In the genomic region with DNA sequence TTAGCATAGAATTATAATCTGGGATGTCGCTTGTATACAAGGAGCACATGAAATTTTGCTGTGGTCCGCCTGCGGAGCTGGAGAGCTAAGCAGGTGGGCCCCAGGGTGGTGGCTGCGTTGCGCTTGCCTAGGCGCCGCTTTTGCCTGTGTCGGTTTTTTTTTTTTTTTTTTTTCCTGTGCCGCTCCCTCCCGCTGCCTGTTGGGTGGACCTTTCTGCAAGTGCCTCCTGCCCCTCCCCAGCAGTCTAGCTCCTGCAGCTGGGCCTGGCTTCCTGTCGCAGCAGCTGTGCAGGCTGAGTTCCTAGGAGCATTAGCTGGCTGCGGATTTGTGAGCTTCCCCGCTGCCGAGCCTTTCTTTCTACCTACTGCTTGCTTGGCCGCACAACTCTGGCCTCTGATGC, we compare ENCODE assay signal across 15 cellular contexts. TPM values are rescaled to one million over a fixed set of nuclear protein-coding genes. Genes with fewer than 3 reads are reported as not detected.
DNase-seq lines count a peak whose midpoint lies in the region; ATAC-seq, FAIRE-seq and TF ChIP-seq lines count a peak whose summit lies in the region.
"Had no signal": no experiment of that assay in that cellular context is flagged by ENCODE, and none has a peak within 500 bp of the region (broad histone marks: within the 10 kb centered on the region; RNA-seq: fewer than 3 reads in every experiment).

No MANE protein-coding gene starts in this region.

- no peaks in the 10 kb centered on the region for H3K4me1 Mint-ChIP-seq in glutamatergic neuron (ENCODE audit: low read depth, unreplicated experiment)

- FAIRE-seq in GM12892 (lab: Jason Lieb, UNC): no peak

- peak; percentile 78 for ATAC-seq in GM21576 (IDR thresholded peaks at IDR 0.05; ENCODE audit: unreplicated experiment)
- ATAC-seq: gastroesophageal sphincter had no signal

- no peak overlapping the region for H3K4me3 Mint-ChIP-seq in glutamatergic neuron (ENCODE audit: unreplicated experiment)

- no peak for TF ChIP-seq CTCF in GM10266 (IDR thresholded peaks at IDR 0.05; ENCODE audit: control insufficient read depth, insufficient read depth, low read depth, missing control alignments)
- TF ChIP-seq CTCF in glutamatergic neuron (IDR thresholded peaks at IDR 0.05; ENCODE audit: partially characterized antibody, unreplicated experiment): no peak

- TF ChIP-seq POLR2A in GM12892 (IDR thresholded peaks at IDR 0.05; ENCODE audit: low read depth, low read length): no peak

- DNase-seq in GM12892 (ENCODE audit: insufficient read length) (peak; percentile 16), Kasumi-1 (lab: John Stamatoyannopoulos, UW) (peak; percentile 95), UCSD-AML1 (lab: John Stamatoyannopoulos, UW; ENCODE audit: unreplicated experiment) (peak; percentile 51), NCI-H2196 (lab: John Stamatoyannopoulos, UW; ENCODE audit: unreplicated experiment) (no peak), GM10266 (ENCODE audit: extremely low spot score) (no peak), glutamatergic neuron (no peak)
- DNase-seq in central memory CD4-positive, alpha-beta T cell: no peak
- DNase-seq: activated T-cell treated with anti-CD3 and anti-CD28 coated beads for 4 hours; COR-L47; midbrain; stimulated activated naive CD4-positive, alpha-beta T cell; T-helper 1 cell had no signal

- no peak overlapping the region for H3K27ac Mint-ChIP-seq in glutamatergic neuron (ENCODE audit: unreplicated experiment)

- H3K36me3 Mint-ChIP-seq in glutamatergic neuron (ENCODE audit: unreplicated experiment): no peaks in the 10 kb centered on the region

- H3K9me3 Mint-ChIP-seq in glutamatergic neuron (ENCODE audit: unreplicated experiment): no peaks in the 10 kb centered on the region

- no peaks in the 10 kb centered on the region for H3K27me3 Mint-ChIP-seq in glutamatergic neuron (ENCODE audit: unreplicated experiment)

RNA-seq across cellular contexts. Expression of gene PYHIN1, which starts 20.6 kb away (rescaled TPM):
- polyA plus RNA-seq in GM12892 (2012; ENCODE audit: missing spikeins): 1.2 TPM
- total RNA-seq in glutamatergic neuron (ENCODE audit: unreplicated experiment): not detected
- total RNA-seq: cerebellum had no signal

RNA-seq across cellular contexts. Expression of gene IFI16, which starts 57.8 kb away (rescaled TPM):
- 184 TPM for polyA plus RNA-seq in GM12892 (2012; ENCODE audit: missing spikeins)
- total RNA-seq in glutamatergic neuron (ENCODE audit: unreplicated experiment): 0.86 TPM

Comparison
In these comparisons a context has a peak if more than half of its experiments do, and no peak if none do; other contexts are left out.
1. DNase-seq: peak in GM12892 (single experiment), Kasumi-1 (2 of 2) and UCSD-AML1 (single experiment); none in NCI-H2196 (single experiment), central memory CD4-positive, alpha-beta T cell (single experiment), GM10266 (single experiment) and glutamatergic neuron (single experiment).